ENCODE assay signal across 21 cellular contexts in the genomic region with DNA sequence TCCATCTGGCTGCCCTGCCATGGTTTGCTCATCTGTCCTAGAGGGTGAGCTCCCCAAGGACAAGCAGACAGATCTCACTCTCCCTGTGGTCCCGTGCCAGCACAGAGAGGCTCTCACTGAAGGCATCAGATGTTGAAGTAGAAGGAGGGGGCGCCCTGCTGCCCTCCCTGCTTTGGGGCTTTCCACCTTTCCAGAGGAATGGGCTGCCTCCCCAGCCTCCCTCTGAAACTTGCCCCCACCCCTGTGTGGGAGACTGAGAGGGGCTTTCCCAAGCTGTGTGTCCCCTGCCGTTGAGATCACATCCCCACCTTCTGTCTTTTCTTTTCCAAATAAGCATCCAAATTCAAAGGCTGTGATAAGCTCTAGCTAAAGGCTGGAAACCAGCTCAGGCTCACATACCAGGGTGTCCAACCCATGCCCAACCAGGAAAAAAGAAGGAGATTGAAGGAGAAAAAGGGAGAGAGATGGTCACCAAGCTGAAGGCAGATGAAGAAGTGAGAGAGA.
"Had no signal": no experiment of that assay in that cellular context is flagged by ENCODE, and none has a peak within 500 bp of the region (broad histone marks: within the 10 kb centered on the region; RNA-seq: fewer than 3 reads in every experiment).

No MANE protein-coding gene starts in this region.

- H3K4me1 Mint-ChIP-seq: activated naive CD8-positive, alpha-beta T cell treated with anti-CD3 and anti-CD28 coated beads, Interleukin-2, amount 50 U/mL, for 24 hours; naive B cell had no signal

- H3K27ac ChIP-seq: cardiac muscle cell, ovary, psoas muscle, right atrium auricular region, spleen, thoracic aorta, upper lobe of left lung, WERI-Rb-1 had no signal

- H3K27me3 ChIP-seq: cardiac muscle cell, ovary, right atrium auricular region, upper lobe of left lung had no signal

- H3K36me3 ChIP-seq: cardiac muscle cell, ovary, right atrium auricular region, spleen, thoracic aorta, upper lobe of left lung, WERI-Rb-1 had no signal

- H3K9me3 Mint-ChIP-seq: activated naive CD8-positive, alpha-beta T cell treated with anti-CD3 and anti-CD28 coated beads, Interleukin-2, amount 50 U/mL, for 24 hours; activated T-helper 1 cell treated with anti-CD3 and anti-CD28 coated beads, Interleukin-12 subunit alpha, Interleukin-12 subunit beta, Interleukin-2, Interleukin-4 antibody, amounts not matched to agents 30 ng/mL and 10 ng/mL and 1 ng/mL, durations not matched to agents 14 hours and 24 hours and 36 hours; T-helper 2 cell treated with Interferon-gamma antibody and Interleukin-4, amounts not matched to agents 5 μg/mL and 100 μg/mL, for 36 hours had no signal

- H3K4me3 ChIP-seq: cardiac muscle cell, ovary, psoas muscle, right atrium auricular region, spleen, thoracic aorta, upper lobe of left lung had no signal

- H3K4me1 ChIP-seq: psoas muscle, right atrium auricular region, spleen, upper lobe of left lung had no signal

- H3K27ac Mint-ChIP-seq: activated CD8-positive, alpha-beta T cell treated with anti-CD3 and anti-CD28 coated beads, Interleukin-2, amount 10 ng/mL, durations not matched to agents 7 days and 5 days; activated naive CD8-positive, alpha-beta T cell treated with anti-CD3 and anti-CD28 coated beads, Interleukin-2, amount 50 U/mL, for 24 hours; activated T-helper 1 cell treated with anti-CD3 and anti-CD28 coated beads, Interleukin-12 subunit alpha, Interleukin-12 subunit beta, Interleukin-2, Interleukin-4 antibody, amounts not matched to agents 30 ng/mL and 10 ng/mL and 1 ng/mL, durations not matched to agents 14 hours and 24 hours and 36 hours; T-helper 2 cell treated with Interferon-gamma antibody and Interleukin-4, amounts not matched to agents 5 μg/mL and 100 μg/mL, for 36 hours had no signal

- ATAC-seq: activated CD8-positive, alpha-beta T cell treated with anti-CD3 and anti-CD28 coated beads, Interleukin-2, amount 10 ng/mL, durations not matched to agents 7 days and 5 days; activated naive CD8-positive, alpha-beta T cell treated with anti-CD3 and anti-CD28 coated beads, Interleukin-2, amount 50 U/mL, for 24 hours; left ventricle myocardium superior; psoas muscle had no signal

- DNase-seq: activated CD4-positive, alpha-beta T cell treated with anti-CD3 and anti-CD28 coated beads for 1 hour; activated CD4-positive, alpha-beta T cell treated with anti-CD3 and anti-CD28 coated beads, Interleukin-2, amount 50 U/mL, for 1 hour; activated CD8-positive, alpha-beta T cell treated with anti-CD3 and anti-CD28 coated beads, Interleukin-2, amount 10 ng/mL, durations not matched to agents 7 days and 5 days; activated gamma-delta T cell; activated naive CD4-positive, alpha-beta T cell treated with anti-CD3 and anti-CD28 coated beads, Interleukin-2, amount 50 U/mL, for 16 hours; activated naive CD8-positive, alpha-beta T cell treated with anti-CD3 and anti-CD28 coated beads, Interleukin-2, amount 50 U/mL, for 24 hours; left ventricle myocardium superior; mammary epithelial cell; naive B cell; ovary; psoas muscle; spleen; stimulated activated CD4-positive, alpha-beta T cell treated with anti-CD3 and anti-CD28 coated beads, Interleukin-4, amount 100 ng/mL, for 1 hour; stimulated activated naive CD4-positive, alpha-beta T cell treated with Interleukin-2 at 50 U/mL for 16 hours; upper lobe of left lung; WERI-Rb-1 had no signal

- H3K4me3 Mint-ChIP-seq: activated CD8-positive, alpha-beta T cell treated with anti-CD3 and anti-CD28 coated beads, Interleukin-2, amount 10 ng/mL, durations not matched to agents 7 days and 5 days; activated naive CD8-positive, alpha-beta T cell treated with anti-CD3 and anti-CD28 coated beads, Interleukin-2, amount 50 U/mL, for 24 hours; activated T-helper 1 cell treated with anti-CD3 and anti-CD28 coated beads, Interleukin-12 subunit alpha, Interleukin-12 subunit beta, Interleukin-2, Interleukin-4 antibody, amounts not matched to agents 30 ng/mL and 10 ng/mL and 1 ng/mL, durations not matched to agents 14 hours and 24 hours and 36 hours; naive B cell; T-helper 2 cell treated with Interferon-gamma antibody and Interleukin-4, amounts not matched to agents 5 μg/mL and 100 μg/mL, for 36 hours had no signal

- H3K9me3 ChIP-seq: ovary, psoas muscle, right atrium auricular region, spleen, thoracic aorta, upper lobe of left lung had no signal
